In genomic region chr5:178428341-178429155, GRCh38 we compare ENCODE assay signal across 15 cellular contexts.
DNase-seq lines count a peak whose midpoint lies in the region; ATAC-seq and TF ChIP-seq lines count a peak whose summit lies in the region.
"Had no signal": no experiment of that assay in that cellular context is flagged by ENCODE, and none has a peak within 500 bp of the region (broad histone marks: within the 10 kb centered on the region; RNA-seq: fewer than 3 reads in every experiment).

No MANE protein-coding gene starts in this region.

- H3K9me3 ChIP-seq in upper lobe of right lung (no peaks in the 10 kb centered on the region), SJCRH30 (replicated peaks) (no peaks in the 10 kb centered on the region)

- intact Hi-C loops in Right ventricle myocardium superior (cut with DNase I) = no loop called here
- intact Hi-C loops in upper lobe of right lung (cut with DNase I) = no loop called here

- H3K27ac Mint-ChIP-seq in nephron = peak overlapping the region; percentile 70 to 96 (median 90)
- H3K27ac Mint-ChIP-seq: activated CD4-positive, alpha-beta memory T cell treated with anti-CD3 and anti-CD28 coated beads for 36 hours; activated naive CD8-positive, alpha-beta T cell treated with anti-CD3 and anti-CD28 coated beads for 36 hours; natural killer cell had no signal

- H3K27me3 ChIP-seq in upper lobe of right lung (no peaks in the 10 kb centered on the region), SJCRH30 (no peaks in the 10 kb centered on the region)

- peaks cover 8% of the 10 kb centered on the region for H3K9me3 Mint-ChIP-seq in nephron
- H3K9me3 Mint-ChIP-seq: activated CD4-positive, alpha-beta memory T cell treated with anti-CD3 and anti-CD28 coated beads for 36 hours; natural killer cell had no signal

- H3K4me3 ChIP-seq in upper lobe of right lung (no peak overlapping the region), SJCRH30 (no peak overlapping the region)

- peak; percentile 3 to 7 for DNase-seq in activated T-cell treated with anti-CD3 and anti-CD28 coated beads, Interleukin-2, amount 50 U/mL, for 48 hours
- DNase-seq in activated T-cell treated with anti-CD3 and anti-CD28 coated beads, Interleukin-2, amount 50 U/mL, for 1 hour = no peak
- DNase-seq in Right ventricle myocardium superior = peak; percentile 88
- DNase-seq in upper lobe of right lung = no peak
- DNase-seq in Kasumi-1 (lab: John Stamatoyannopoulos, UW) = no peak
- no peak for DNase-seq in activated naive CD4-positive, alpha-beta T cell treated with anti-CD3 and anti-CD28 coated beads, Interleukin-2, amount 50 U/mL, for 16 hours
- DNase-seq in SJCRH30 = no peak
- DNase-seq: activated CD4-positive, alpha-beta memory T cell treated with anti-CD3 and anti-CD28 coated beads for 36 hours; activated naive CD8-positive, alpha-beta T cell treated with anti-CD3 and anti-CD28 coated beads for 36 hours; DMS 273 treated with DMSO at 0.1 percent for 48 hours; effector CD8-positive, alpha-beta T cell; natural killer cell; NCI-H526; stimulated activated naive CD4-positive, alpha-beta T cell treated with Interleukin-2 at 50 U/mL for 16 hours had no signal

- H3K4me1 ChIP-seq in upper lobe of right lung (peaks cover 6% of the 10 kb centered on the region), SJCRH30 (no peaks in the 10 kb centered on the region)

- H3K27me3 Mint-ChIP-seq in nephron (ENCODE audit: low read depth) = peaks cover 19% of the 10 kb centered on the region
- H3K27me3 Mint-ChIP-seq: activated CD4-positive, alpha-beta memory T cell treated with anti-CD3 and anti-CD28 coated beads for 36 hours; activated naive CD8-positive, alpha-beta T cell treated with anti-CD3 and anti-CD28 coated beads for 36 hours had no signal

- H3K4me3 Mint-ChIP-seq in nephron = no peak overlapping the region
- H3K4me3 Mint-ChIP-seq: activated CD4-positive, alpha-beta memory T cell treated with anti-CD3 and anti-CD28 coated beads for 36 hours; activated naive CD8-positive, alpha-beta T cell treated with anti-CD3 and anti-CD28 coated beads for 36 hours; natural killer cell had no signal

- no peaks in the 10 kb centered on the region for H3K36me3 Mint-ChIP-seq in nephron (ENCODE audit: low read depth)
- H3K36me3 Mint-ChIP-seq: activated CD4-positive, alpha-beta memory T cell treated with anti-CD3 and anti-CD28 coated beads for 36 hours; activated naive CD8-positive, alpha-beta T cell treated with anti-CD3 and anti-CD28 coated beads for 36 hours; natural killer cell had no signal

- H3K27ac ChIP-seq in upper lobe of right lung (peak overlapping the region; percentile 42), SJCRH30 (no peak overlapping the region)

- H3K36me3 ChIP-seq in upper lobe of right lung (no peaks in the 10 kb centered on the region), SJCRH30 (no peaks in the 10 kb centered on the region)

- peaks cover 68% of the 10 kb centered on the region for H3K4me1 Mint-ChIP-seq in nephron
- H3K4me1 Mint-ChIP-seq: activated naive CD8-positive, alpha-beta T cell treated with anti-CD3 and anti-CD28 coated beads for 36 hours; natural killer cell had no signal

- TF ChIP-seq CTCF in nephron (IDR thresholded peaks at IDR 0.05; ENCODE audit: unreplicated experiment in 3 of 3) (no peak), upper lobe of right lung (IDR thresholded peaks at IDR 0.05) (no peak)

- ATAC-seq in Right ventricle myocardium superior (ENCODE audit: poor library complexity) (peak; percentile 94), upper lobe of right lung (peak; percentile 58)
- ATAC-seq: natural killer cell had no signal

Comparison
In these comparisons a context has a peak if more than half of its experiments do, and no peak if none do; other contexts are left out.
1. DNase-seq: peak in activated T-cell treated with anti-CD3 and anti-CD28 coated beads, Interleukin-2, amount 50 U/mL, for 48 hours (2 of 2) and Right ventricle myocardium superior (single experiment); none in activated T-cell treated with anti-CD3 and anti-CD28 coated beads, Interleukin-2, amount 50 U/mL, for 1 hour (single experiment), upper lobe of right lung (single experiment), Kasumi-1 (0 of 2), activated naive CD4-positive, alpha-beta T cell treated with anti-CD3 and anti-CD28 coated beads, Interleukin-2, amount 50 U/mL, for 16 hours (single experiment) and SJCRH30 (0 of 2).